ENCODE assay signal across 8 cellular contexts in the genomic region with DNA sequence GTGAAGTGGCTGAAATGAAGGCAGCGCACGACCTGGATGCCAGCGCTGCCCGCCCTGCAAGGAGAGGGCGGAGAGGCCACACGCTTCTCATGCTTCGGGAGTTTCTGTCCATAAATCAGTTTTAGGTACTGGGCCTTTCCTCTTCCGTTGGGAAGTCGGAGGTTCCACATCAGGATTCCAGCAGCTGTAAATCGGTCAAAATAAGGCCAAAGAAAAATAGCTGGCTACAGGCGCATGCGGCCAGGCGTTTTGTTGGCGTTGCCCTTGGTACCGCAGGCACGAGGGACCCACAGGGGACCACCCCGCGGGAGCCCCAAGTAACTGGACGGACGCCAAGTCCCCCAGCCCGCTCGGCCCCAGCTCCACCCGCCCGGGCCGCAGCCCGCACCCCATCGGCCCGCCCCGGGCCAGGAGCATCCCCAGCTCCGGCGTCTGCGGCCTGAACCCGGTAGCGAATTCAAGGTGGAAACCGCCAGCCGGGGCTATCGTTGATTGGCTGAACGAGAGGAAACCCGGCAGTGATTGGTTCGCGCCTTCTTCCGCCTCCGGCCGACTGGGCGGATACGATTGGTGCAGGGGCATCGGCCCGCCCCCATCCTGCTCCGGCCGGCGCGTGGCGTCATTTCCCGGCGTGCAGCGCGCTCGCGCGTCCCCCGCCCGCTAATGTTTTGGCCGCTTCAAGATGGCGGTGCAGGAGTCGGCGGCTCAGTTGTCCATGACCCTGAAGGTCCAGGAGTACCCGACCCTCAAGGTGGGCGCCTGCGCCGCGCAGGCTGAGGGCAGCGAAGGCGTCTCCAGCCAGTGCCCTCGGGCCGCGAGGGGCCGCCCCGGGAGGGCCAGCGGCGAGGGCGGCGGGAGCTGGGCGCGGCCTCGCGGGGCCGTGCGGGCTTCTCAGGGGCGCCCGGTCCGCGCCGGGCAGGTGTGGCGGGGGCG. TPM values are rescaled to one million over a fixed set of nuclear protein-coding genes. Genes with fewer than 3 reads are reported as not detected.
A peak's percentile ranks its signal among the peaks of the same experiment; 100 is the strongest.
DNase-seq lines count a peak whose midpoint lies in the region; ATAC-seq lines count a peak whose summit lies in the region.

Gene MAEA (plus strand): TSS at position 660 of the 933 bp plus-strand sequence. CDS start 23 bp downstream, at position 683.

- POLR2A ChIA-PET in activated CD4-positive, alpha-beta T cell treated with anti-CD3 and anti-CD28 coated beads, Interleukin-2, amount 10 ng/mL, durations not matched to agents 7 days and 5 days (lab: Charles Lee) = interaction anchor here (0.8 kb wide), 1 partner anchor 22 kb away, joined by 6 read pairs; no protein-coding TSS in a partner anchor

- DNase-seq in NCI-H69 (lab: John Stamatoyannopoulos, UW) = peak; percentile 95
- DNase-seq in activated CD4-positive, alpha-beta T cell treated with anti-CD3 and anti-CD28 coated beads, Interleukin-2, amount 10 ng/mL, durations not matched to agents 7 days and 5 days = peak; percentile 98
- peak; percentile 59 for DNase-seq in cortex of kidney (lab: John Stamatoyannopoulos, UW)
- DNase-seq in left colon = peak; percentile 97
- peak; percentile 97 for DNase-seq in stimulated activated CD4-positive, alpha-beta T cell treated with anti-CD3 and anti-CD28 coated beads, Interleukin-1b, Interleukin-23, amount 100 ng/mL, for 48 hours

- peaks cover 46% of the 10 kb centered on the region for H4K20me1 ChIP-seq in BLaER1

- peaks cover 37% of the 10 kb centered on the region for H3K4me1 Mint-ChIP-seq in activated CD4-positive, alpha-beta T cell treated with anti-CD3 and anti-CD28 coated beads, Interleukin-2, amount 10 ng/mL, durations not matched to agents 7 days and 5 days

- peak within 1 kb of the TSS; percentile 96 for H3K9ac ChIP-seq in BLaER1

- peaks cover 49% of the 10 kb centered on the region for H3K4me1 ChIP-seq in BLaER1

- ATAC-seq in GM19328 (IDR thresholded peaks at IDR 0.05; ENCODE audit: unreplicated experiment) (peak; percentile 97), HG03520 (IDR thresholded peaks at IDR 0.05; ENCODE audit: unreplicated experiment) (peak; percentile 95), left colon (peak; percentile 92)

- CTCF ChIA-PET in activated CD4-positive, alpha-beta T cell treated with anti-CD3 and anti-CD28 coated beads, Interleukin-2, amount 10 ng/mL, durations not matched to agents 7 days and 5 days (lab: Charles Lee) = interaction anchor here (1.0 to 2.0 kb wide), 4 partner anchors 11 to 122 kb away, joined by 3 to 11 read pairs (median 4); no protein-coding TSS in a partner anchor

- H3K4me3 ChIP-seq in BLaER1 = peak within 1 kb of the TSS; percentile 97

- H3K36me3 Mint-ChIP-seq in activated CD4-positive, alpha-beta T cell treated with anti-CD3 and anti-CD28 coated beads, Interleukin-2, amount 10 ng/mL, durations not matched to agents 7 days and 5 days (ENCODE audit: low read depth) = peaks cover 14% of the 10 kb centered on the region

- intact Hi-C loops in left colon (cut with DNase I, micrococcal nuclease) = no loop called here

- peak within 1 kb of the TSS; percentile 85 for H3K4me3 Mint-ChIP-seq in activated CD4-positive, alpha-beta T cell treated with anti-CD3 and anti-CD28 coated beads, Interleukin-2, amount 10 ng/mL, durations not matched to agents 7 days and 5 days

- H3K9me3 Mint-ChIP-seq in activated CD4-positive, alpha-beta T cell treated with anti-CD3 and anti-CD28 coated beads, Interleukin-2, amount 10 ng/mL, durations not matched to agents 7 days and 5 days = peaks cover 7% of the 10 kb centered on the region

- H3K27ac Mint-ChIP-seq in activated CD4-positive, alpha-beta T cell treated with anti-CD3 and anti-CD28 coated beads, Interleukin-2, amount 10 ng/mL, durations not matched to agents 7 days and 5 days = peak within 1 kb of the TSS; percentile 91

- peaks cover 30% of the 10 kb centered on the region for H3K9me3 ChIP-seq in BLaER1

- H3K27me3 Mint-ChIP-seq in activated CD4-positive, alpha-beta T cell treated with anti-CD3 and anti-CD28 coated beads, Interleukin-2, amount 10 ng/mL, durations not matched to agents 7 days and 5 days = no peaks in the 10 kb centered on the region

- H3K36me3 ChIP-seq in BLaER1 = peaks cover 22% of the 10 kb centered on the region

- H3K27ac ChIP-seq in BLaER1 = peak within 1 kb of the TSS; percentile 95

- no peaks in the 10 kb centered on the region for H3K27me3 ChIP-seq in BLaER1

- H3K4me2 ChIP-seq in BLaER1 = peak within 1 kb of the TSS; percentile 99

RNA-seq across cellular contexts. Expression of gene MAEA, which starts in this region (rescaled TPM):
- total RNA-seq in activated CD4-positive, alpha-beta T cell treated with anti-CD3 and anti-CD28 coated beads, Interleukin-2, amount 10 ng/mL, durations not matched to agents 7 days and 5 days = 10 to 100 TPM; 63.8 to 69.0 TPM
- total RNA-seq in left colon = 100 to 1,000 TPM in 1 of 2 donors, 10 to 100 TPM in 1; 88.7 to 101 TPM

Comparison
In these comparisons a context has a peak if more than half of its experiments do, and no peak if none do; other contexts are left out.
1. Peak in every context shown above with its lines: DNase-seq, ATAC-seq, H3K4me3 ChIP-seq and H3K27ac ChIP-seq.